In the genomic region with DNA sequence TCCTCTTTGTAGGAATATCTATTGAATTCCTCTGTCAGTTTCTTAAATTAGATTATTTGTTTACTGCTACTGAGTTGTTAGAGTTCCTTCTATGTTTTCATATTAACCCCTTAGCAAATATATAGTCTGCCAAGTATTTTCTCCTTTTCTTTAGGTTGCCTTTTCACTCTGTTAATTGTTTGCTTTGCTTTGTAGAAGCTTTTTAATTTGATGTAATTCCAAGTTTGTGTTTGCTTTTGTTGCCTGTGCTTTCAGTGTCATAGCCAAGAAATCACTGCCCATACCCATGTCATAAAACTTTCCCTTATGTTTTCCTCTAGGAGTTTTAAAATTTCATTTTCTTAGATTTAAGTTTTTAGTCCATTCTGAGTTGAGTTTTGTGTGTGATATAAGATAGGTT, we compare ENCODE assay signal across 30 cellular contexts.
"Had no signal": no experiment of that assay in that cellular context is flagged by ENCODE, and none has a peak within 500 bp of the region (broad histone marks: within the 10 kb centered on the region; RNA-seq: fewer than 3 reads in every experiment).

No MANE protein-coding gene starts in this region.

- ATAC-seq: activated CD4-positive, alpha-beta T cell treated with anti-CD3 and anti-CD28 coated beads for 36 hours; activated naive CD4-positive, alpha-beta T cell treated with anti-CD3 and anti-CD28 coated beads, Interleukin-2, amount 50 U/mL, for 72 hours; activated T-cell treated with anti-CD3 and anti-CD28 coated beads, Interleukin-2, amount 50 U/mL, for 72 hours; T-helper 17 cell had no signal

- H3K4me1 ChIP-seq: ascending aorta, breast epithelium, colonic mucosa, esophagus squamous epithelium had no signal

- H3K36me3 ChIP-seq: ascending aorta, breast epithelium, cardiac muscle cell, colonic mucosa, esophagus squamous epithelium had no signal

- H3K27me3 ChIP-seq: ascending aorta, breast epithelium, cardiac muscle cell, colonic mucosa, esophagus squamous epithelium had no signal

- H3K27ac ChIP-seq: ascending aorta, breast epithelium, cardiac muscle cell, colonic mucosa, epithelial cell of prostate, esophagus squamous epithelium had no signal

- FAIRE-seq: endometrium, endothelial cell of umbilical vein, frontal cortex had no signal

- H3K9me3 ChIP-seq: ascending aorta, breast epithelium, colonic mucosa, esophagus squamous epithelium had no signal

- H3K4me3 ChIP-seq: ascending aorta, breast epithelium, cardiac muscle cell, colonic mucosa, esophagus squamous epithelium had no signal

- DNase-seq: activated CD4-positive, alpha-beta memory T cell treated with anti-CD3 and anti-CD28 coated beads, Interleukin-2, amount 10 ng/mL, durations not matched to agents 7 days and 5 days; activated CD4-positive, alpha-beta T cell treated with anti-CD3 and anti-CD28 coated beads for 36 hours; activated CD4-positive, alpha-beta T cell treated with anti-CD3 and anti-CD28 coated beads, Interleukin-2, amount 10 ng/mL, durations not matched to agents 24 days and 14 days; activated CD4-positive, CD25-positive, alpha-beta regulatory T cell; activated CD4-positive, CD25-positive, alpha-beta regulatory T cell treated with anti-CD3 and anti-CD28 coated beads, Interleukin-2, amount 50 U/mL, for 72 hours; activated CD8-positive, alpha-beta memory T cell treated with anti-CD3 and anti-CD28 coated beads, Interleukin-2, amount 50 U/mL, for 48 hours; activated effector memory CD4-positive, alpha-beta T cell treated with Interleukin-2 at 50 U/mL for 16 hours; activated gamma-delta T cell treated with Interleukin-2 at 50 U/mL for 16 hours; activated naive CD4-positive, alpha-beta T cell treated with anti-CD3 and anti-CD28 coated beads for 36 hours; activated naive CD8-positive, alpha-beta T cell treated with anti-CD3 and anti-CD28 coated beads, Interleukin-2, amount 10 ng/mL, durations not matched to agents 7 days and 5 days; activated T-cell treated with anti-CD3 and anti-CD28 coated beads for 4 hours; activated T-cell treated with anti-CD3 and anti-CD28 coated beads, Interleukin-2, amount 50 U/mL, for 24 hours; activated T-cell treated with anti-CD3 and anti-CD28 coated beads, Interleukin-2, amount 50 U/mL, for 72 hours; central memory CD4-positive, alpha-beta T cell; cerebellar nuclear complex; colonic mucosa; effector CD8-positive, alpha-beta T cell; esophagus squamous epithelium; head of caudate nucleus; hippocampal formation; T-helper 17 cell; T1000 had no signal
